In the genomic region with DNA sequence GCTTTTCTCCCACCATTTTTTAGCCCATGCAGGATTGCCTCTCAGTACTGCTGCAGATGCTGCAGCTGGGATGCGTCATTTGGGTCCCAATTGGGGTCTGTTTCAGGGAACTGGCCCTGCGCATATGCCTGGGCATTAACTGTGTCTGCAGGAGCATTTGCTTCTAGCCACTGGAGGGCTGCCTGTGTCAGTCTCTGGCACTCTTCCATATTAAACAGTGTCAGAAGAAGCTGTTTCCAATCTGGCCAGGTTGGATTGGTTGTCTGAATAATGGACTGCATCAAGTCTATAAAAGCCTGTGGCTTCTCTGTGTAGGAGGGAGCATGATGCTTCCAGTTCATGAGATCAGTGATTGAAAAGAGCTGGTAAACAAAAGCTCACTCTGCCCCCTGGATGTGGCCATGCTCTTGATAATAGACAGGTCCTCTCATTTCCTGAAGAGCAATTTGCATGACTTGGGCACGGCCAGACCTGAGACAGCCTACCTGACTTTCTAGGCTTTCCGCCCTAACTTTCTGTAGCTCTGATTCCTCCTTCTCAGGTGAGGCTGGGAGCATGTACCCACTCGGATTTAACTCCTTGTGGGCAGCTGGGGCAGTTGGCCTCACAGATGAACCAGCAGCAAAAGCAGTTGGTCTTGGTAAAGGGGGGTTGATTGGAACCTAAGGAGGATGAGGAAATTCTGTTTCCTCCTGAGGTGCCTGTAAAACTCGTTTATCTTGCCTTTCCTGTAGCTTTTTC, we compare ENCODE assay signal across 1 cellular context.
TF ChIP-seq lines count a peak whose summit lies in the region.

No MANE protein-coding gene starts in this region.

TF ChIP-seq in HepG2, 621 proteins besides CTCF, POLR2A, EP300 and RAD21 (continued from another document and continues in another):
- TF ChIP-seq ZNF513 (CRISPR knock-in tag; conservative IDR thresholded peaks at IDR 0.05): no peak
- peak; percentile 87 for TF ChIP-seq ZBTB38 (CRISPR knock-in tag; IDR thresholded peaks at IDR 0.05)
- no peak for TF ChIP-seq RBAK (CRISPR knock-in tag; IDR thresholded peaks at IDR 0.05)
- TF ChIP-seq KLF15 (CRISPR knock-in tag; IDR thresholded peaks at IDR 0.05; ENCODE audit: borderline replicate concordance): no peak
- TF ChIP-seq ZSCAN21 (CRISPR knock-in tag; IDR thresholded peaks at IDR 0.05; ENCODE audit: borderline replicate concordance): 0 out of 2 replicates have a peak, but pooled peaks have one; percentile 36
- TF ChIP-seq CHD2 (IDR thresholded peaks at IDR 0.05; ENCODE audit: low read depth, low read length): no peak
- TF ChIP-seq TAF15 (IDR thresholded peaks at IDR 0.05; ENCODE audit: low read depth, low read length, poor library complexity, severe bottlenecking): no peak
- TF ChIP-seq U2AF1 (optimal IDR thresholded peaks at IDR 0.05; ENCODE audit: low read depth, low read length): no peak
- TF ChIP-seq ZFY (CRISPR knock-in tag; IDR thresholded peaks at IDR 0.05): 0 out of 2 replicates have a peak, but pooled peaks have one; percentile 5
- no peak for TF ChIP-seq NR2F6 (IDR thresholded peaks at IDR 0.05)
- no peak for TF ChIP-seq NR2F6 (CRISPR knock-in tag; IDR thresholded peaks at IDR 0.05)
- no peak for TF ChIP-seq CHCHD3 (CRISPR knock-in tag; IDR thresholded peaks at IDR 0.05)
- TF ChIP-seq CREM (IDR thresholded peaks at IDR 0.05): peak; percentile 33; the same call in 1 of the 2 replicates
- TF ChIP-seq CREM (CRISPR knock-in tag; IDR thresholded peaks at IDR 0.05): no peak
- TF ChIP-seq SOX6 (IDR thresholded peaks at IDR 0.05): no peak
- peak; percentile 51 for TF ChIP-seq SOX6 (CRISPR knock-in tag; IDR thresholded peaks at IDR 0.05)
- no peak for TF ChIP-seq ZNF790 (CRISPR knock-in tag; IDR thresholded peaks at IDR 0.05; ENCODE audit: borderline replicate concordance)
- peak; percentile 33; the same call in 1 of the 2 replicates for TF ChIP-seq ZNF644 (CRISPR knock-in tag; IDR thresholded peaks at IDR 0.05; ENCODE audit: low read depth)
- peak; percentile 44; the same call in 1 of the 2 replicates for TF ChIP-seq ZNF430 (CRISPR knock-in tag; IDR thresholded peaks at IDR 0.05)
- TF ChIP-seq, protein P1, sequence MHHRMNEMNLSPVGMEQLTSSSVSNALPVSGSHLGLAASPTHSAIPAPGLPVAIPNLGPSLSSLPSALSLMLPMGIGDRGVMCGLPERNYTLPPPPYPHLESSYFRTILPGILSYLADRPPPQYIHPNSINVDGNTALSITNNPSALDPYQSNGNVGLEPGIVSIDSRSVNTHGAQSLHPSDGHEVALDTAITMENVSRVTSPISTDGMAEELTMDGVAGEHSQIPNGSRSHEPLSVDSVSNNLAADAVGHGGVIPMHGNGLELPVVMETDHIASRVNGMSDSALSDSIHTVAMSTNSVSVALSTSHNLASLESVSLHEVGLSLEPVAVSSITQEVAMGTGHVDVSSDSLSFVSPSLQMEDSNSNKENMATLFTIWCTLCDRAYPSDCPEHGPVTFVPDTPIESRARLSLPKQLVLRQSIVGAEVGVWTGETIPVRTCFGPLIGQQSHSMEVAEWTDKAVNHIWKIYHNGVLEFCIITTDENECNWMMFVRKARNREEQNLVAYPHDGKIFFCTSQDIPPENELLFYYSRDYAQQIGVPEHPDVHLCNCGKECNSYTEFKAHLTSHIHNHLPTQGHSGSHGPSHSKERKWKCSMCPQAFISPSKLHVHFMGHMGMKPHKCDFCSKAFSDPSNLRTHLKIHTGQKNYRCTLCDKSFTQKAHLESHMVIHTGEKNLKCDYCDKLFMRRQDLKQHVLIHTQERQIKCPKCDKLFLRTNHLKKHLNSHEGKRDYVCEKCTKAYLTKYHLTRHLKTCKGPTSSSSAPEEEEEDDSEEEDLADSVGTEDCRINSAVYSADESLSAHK (CRISPR knock-in tag; IDR thresholded peaks at IDR 0.05; ENCODE audit: borderline replicate concordance): no peak
- no peak for TF ChIP-seq ZKSCAN5 (CRISPR knock-in tag; IDR thresholded peaks at IDR 0.05)
- TF ChIP-seq MXD1 (CRISPR knock-in tag; IDR thresholded peaks at IDR 0.05): no peak
- no peak for TF ChIP-seq ZNF432 (CRISPR knock-in tag; IDR thresholded peaks at IDR 0.05; ENCODE audit: borderline replicate concordance)
- TF ChIP-seq IKZF5 (CRISPR knock-in tag; IDR thresholded peaks at IDR 0.05): 0 out of 2 replicates have a peak, but pooled peaks have one; percentile 22
- 0 out of 2 replicates have a peak, but pooled peaks have one; percentile 24 for TF ChIP-seq KDM4B (CRISPR knock-in tag; IDR thresholded peaks at IDR 0.05)
- TF ChIP-seq, protein P2, sequence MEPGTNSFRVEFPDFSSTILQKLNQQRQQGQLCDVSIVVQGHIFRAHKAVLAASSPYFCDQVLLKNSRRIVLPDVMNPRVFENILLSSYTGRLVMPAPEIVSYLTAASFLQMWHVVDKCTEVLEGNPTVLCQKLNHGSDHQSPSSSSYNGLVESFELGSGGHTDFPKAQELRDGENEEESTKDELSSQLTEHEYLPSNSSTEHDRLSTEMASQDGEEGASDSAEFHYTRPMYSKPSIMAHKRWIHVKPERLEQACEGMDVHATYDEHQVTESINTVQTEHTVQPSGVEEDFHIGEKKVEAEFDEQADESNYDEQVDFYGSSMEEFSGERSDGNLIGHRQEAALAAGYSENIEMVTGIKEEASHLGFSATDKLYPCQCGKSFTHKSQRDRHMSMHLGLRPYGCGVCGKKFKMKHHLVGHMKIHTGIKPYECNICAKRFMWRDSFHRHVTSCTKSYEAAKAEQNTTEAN (CRISPR knock-in tag; conservative IDR thresholded peaks at IDR 0.05): 0 out of 2 replicates have a peak, but pooled peaks have one; percentile 13
- TF ChIP-seq PRMT3 (CRISPR knock-in tag; IDR thresholded peaks at IDR 0.05; ENCODE audit: borderline replicate concordance, low read depth): no peak
- TF ChIP-seq ZNF614 (CRISPR knock-in tag; IDR thresholded peaks at IDR 0.05; ENCODE audit: borderline replicate concordance): 0 out of 2 replicates have a peak, but pooled peaks have one; percentile 42
- no peak for TF ChIP-seq ZNF276 (CRISPR knock-in tag; IDR thresholded peaks at IDR 0.05; ENCODE audit: low read depth)
- TF ChIP-seq ZNF44 (CRISPR knock-in tag; IDR thresholded peaks at IDR 0.05): 0 out of 2 replicates have a peak, but pooled peaks have one; percentile 26
- TF ChIP-seq ATF7-NPFF (CRISPR knock-in tag; IDR thresholded peaks at IDR 0.05; ENCODE audit: low read depth): 0 out of 2 replicates have a peak, but pooled peaks have one; percentile 33
- TF ChIP-seq, protein P3, sequence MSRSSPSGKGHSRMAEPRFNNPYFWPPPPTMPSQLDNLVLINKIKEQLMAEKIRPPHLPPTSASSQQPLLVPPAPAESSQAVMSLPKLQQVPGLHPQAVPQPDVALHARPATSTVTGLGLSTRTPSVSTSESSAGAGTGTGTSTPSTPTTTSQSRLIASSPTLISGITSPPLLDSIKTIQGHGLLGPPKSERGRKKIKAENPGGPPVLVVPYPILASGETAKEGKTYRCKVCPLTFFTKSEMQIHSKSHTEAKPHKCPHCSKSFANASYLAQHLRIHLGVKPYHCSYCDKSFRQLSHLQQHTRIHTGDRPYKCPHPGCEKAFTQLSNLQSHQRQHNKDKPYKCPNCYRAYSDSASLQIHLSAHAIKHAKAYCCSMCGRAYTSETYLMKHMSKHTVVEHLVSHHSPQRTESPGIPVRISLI (CRISPR knock-in tag; IDR thresholded peaks at IDR 0.05; ENCODE audit: borderline replicate concordance): no peak
- TF ChIP-seq ZNF850 (CRISPR knock-in tag; conservative IDR thresholded peaks at IDR 0.05): no peak
- TF ChIP-seq ZNF772 (CRISPR knock-in tag; IDR thresholded peaks at IDR 0.05): peak; percentile 46; the same call in 1 of the 2 replicates
- TF ChIP-seq ZNF33A (CRISPR knock-in tag; IDR thresholded peaks at IDR 0.05; ENCODE audit: borderline replicate concordance): no peak
- TF ChIP-seq, protein P4, sequence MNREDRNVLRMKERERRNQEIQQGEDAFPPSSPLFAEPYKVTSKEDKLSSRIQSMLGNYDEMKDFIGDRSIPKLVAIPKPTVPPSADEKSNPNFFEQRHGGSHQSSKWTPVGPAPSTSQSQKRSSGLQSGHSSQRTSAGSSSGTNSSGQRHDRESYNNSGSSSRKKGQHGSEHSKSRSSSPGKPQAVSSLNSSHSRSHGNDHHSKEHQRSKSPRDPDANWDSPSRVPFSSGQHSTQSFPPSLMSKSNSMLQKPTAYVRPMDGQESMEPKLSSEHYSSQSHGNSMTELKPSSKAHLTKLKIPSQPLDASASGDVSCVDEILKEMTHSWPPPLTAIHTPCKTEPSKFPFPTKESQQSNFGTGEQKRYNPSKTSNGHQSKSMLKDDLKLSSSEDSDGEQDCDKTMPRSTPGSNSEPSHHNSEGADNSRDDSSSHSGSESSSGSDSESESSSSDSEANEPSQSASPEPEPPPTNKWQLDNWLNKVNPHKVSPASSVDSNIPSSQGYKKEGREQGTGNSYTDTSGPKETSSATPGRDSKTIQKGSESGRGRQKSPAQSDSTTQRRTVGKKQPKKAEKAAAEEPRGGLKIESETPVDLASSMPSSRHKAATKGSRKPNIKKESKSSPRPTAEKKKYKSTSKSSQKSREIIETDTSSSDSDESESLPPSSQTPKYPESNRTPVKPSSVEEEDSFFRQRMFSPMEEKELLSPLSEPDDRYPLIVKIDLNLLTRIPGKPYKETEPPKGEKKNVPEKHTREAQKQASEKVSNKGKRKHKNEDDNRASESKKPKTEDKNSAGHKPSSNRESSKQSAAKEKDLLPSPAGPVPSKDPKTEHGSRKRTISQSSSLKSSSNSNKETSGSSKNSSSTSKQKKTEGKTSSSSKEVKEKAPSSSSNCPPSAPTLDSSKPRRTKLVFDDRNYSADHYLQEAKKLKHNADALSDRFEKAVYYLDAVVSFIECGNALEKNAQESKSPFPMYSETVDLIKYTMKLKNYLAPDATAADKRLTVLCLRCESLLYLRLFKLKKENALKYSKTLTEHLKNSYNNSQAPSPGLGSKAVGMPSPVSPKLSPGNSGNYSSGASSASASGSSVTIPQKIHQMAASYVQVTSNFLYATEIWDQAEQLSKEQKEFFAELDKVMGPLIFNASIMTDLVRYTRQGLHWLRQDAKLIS (CRISPR knock-in tag; IDR thresholded peaks at IDR 0.05): peak; percentile 98
- 0 out of 2 replicates have a peak, but pooled peaks have one; percentile 12 for TF ChIP-seq CEBPG (CRISPR knock-in tag; IDR thresholded peaks at IDR 0.05)
- no peak for TF ChIP-seq NCOA1 (CRISPR knock-in tag; IDR thresholded peaks at IDR 0.05)
- no peak for TF ChIP-seq ZBTB2 (CRISPR knock-in tag; IDR thresholded peaks at IDR 0.05; ENCODE audit: low read depth)
- peak; percentile 42; the same call in 1 of the 2 replicates for TF ChIP-seq POGZ (CRISPR knock-in tag; IDR thresholded peaks at IDR 0.05)
- TF ChIP-seq ZNF569 (CRISPR knock-in tag; IDR thresholded peaks at IDR 0.05; ENCODE audit: borderline replicate concordance): no peak
- peak; percentile 61; the same call in 1 of the 2 replicates for TF ChIP-seq KMT2B (CRISPR knock-in tag; IDR thresholded peaks at IDR 0.05)
- no peak for TF ChIP-seq ZNF138 (CRISPR knock-in tag; IDR thresholded peaks at IDR 0.05; ENCODE audit: low read depth)
- no peak for TF ChIP-seq IKZF1 (IDR thresholded peaks at IDR 0.05)
- no peak for TF ChIP-seq ZNF598 (CRISPR knock-in tag; IDR thresholded peaks at IDR 0.05; ENCODE audit: borderline replicate concordance)
- TF ChIP-seq SALL1 (CRISPR knock-in tag; IDR thresholded peaks at IDR 0.05): peak; percentile 59
- TF ChIP-seq ZNF335 (CRISPR knock-in tag; IDR thresholded peaks at IDR 0.05): 0 out of 2 replicates have a peak, but pooled peaks have one; percentile 22
- TF ChIP-seq MTA1 (CRISPR knock-in tag; IDR thresholded peaks at IDR 0.05; ENCODE audit: borderline replicate concordance): no peak
- no peak for TF ChIP-seq MEIS1 (CRISPR knock-in tag; IDR thresholded peaks at IDR 0.05; ENCODE audit: borderline replicate concordance)
